Comparison of ENCODE assay signal across 14 cellular contexts in genomic region chr19:35328851-35329285, GRCh38. TPM values are rescaled to one million over a fixed set of nuclear protein-coding genes. Genes with fewer than 3 reads are reported as not detected.
DNase-seq lines count a peak whose midpoint lies in the region; ATAC-seq, FAIRE-seq and TF ChIP-seq lines count a peak whose summit lies in the region.
"Had no signal": no experiment of that assay in that cellular context is flagged by ENCODE, and none has a peak within 500 bp of the region (broad histone marks: within the 10 kb centered on the region; RNA-seq: fewer than 3 reads in every experiment).

Gene CD22 (plus strand): TSS chr19:35329187. CDS start chr19:35332041, 2,854 bp downstream.

- TF ChIP-seq POLR2A in K562 (conservative IDR thresholded peaks at IDR 0.05) (no peak), upper lobe of left lung (IDR thresholded peaks at IDR 0.05) (no peak), lower leg skin (IDR thresholded peaks at IDR 0.05) (no peak)

- POLR2A ChIA-PET in K562 (lab: Yijun Ruan, JAX): interaction anchor here (0.7 kb wide), 1 partner anchor 48 kb away, joined by 3 read pairs; no protein-coding TSS in a partner anchor

- H3K4me1 ChIP-seq in K562 (replicated peaks in 1 of 2; ENCODE audit: control insufficient read depth in 2 of 2, insufficient read depth in 2 of 2, low read length in 2 of 2) (peaks cover 2 to 12% of the 10 kb centered on the region in 2 experiments; a peak in 4 of 5 replicates), upper lobe of left lung (no peaks in the 10 kb centered on the region)
- H3K4me1 ChIP-seq: esophagus squamous epithelium, uterus had no signal

- FAIRE-seq in K562 (lab: Jason Lieb, UNC): no peak

- in situ Hi-C loops in K562 (cut with MboI): no loop called here

- H3K9me3 ChIP-seq in K562 (replicated peaks; ENCODE audit: control insufficient read depth, insufficient read depth, low read depth, low read length) (no peaks in the 10 kb centered on the region), upper lobe of left lung (no peaks in the 10 kb centered on the region)
- H3K9me3 ChIP-seq: esophagus squamous epithelium, uterus had no signal

- H3K27me3 ChIP-seq in K562 (ENCODE audit: control insufficient read depth in 2 of 2, insufficient read depth in 2 of 2, low read length in 2 of 2) (no peaks in the 10 kb centered on the region), upper lobe of left lung (no peaks in the 10 kb centered on the region)
- H3K27me3 ChIP-seq: uterus had no signal

- no peaks in the 10 kb centered on the region for H3K36me3 Mint-ChIP-seq in activated naive CD4-positive, alpha-beta T cell treated with anti-CD3 and anti-CD28 coated beads for 36 hours (ENCODE audit: low read depth)

- peaks cover 20% of the 10 kb centered on the region for H3K4me1 Mint-ChIP-seq in activated naive CD4-positive, alpha-beta T cell treated with anti-CD3 and anti-CD28 coated beads for 36 hours (ENCODE audit: low read depth)

- peak; percentile 29 for DNase-seq in activated naive CD4-positive, alpha-beta T cell treated with anti-CD3 and anti-CD28 coated beads for 36 hours
- no peak for DNase-seq in activated naive CD4-positive, alpha-beta T cell treated with Interleukin-2 at 50 U/mL for 16 hours
- DNase-seq in MV-4-11 (lab: John Stamatoyannopoulos, UW) (peak; percentile 64), K562 (ENCODE audit: extremely low read depth in 1 of 4, low spot score in 3 of 4) (no peak), upper lobe of left lung (no peak), mesenteric fat pad (ENCODE audit: low spot score) (no peak), lower leg skin (ENCODE audit: low spot score in 2 of 2) (no peak), NCI-H187 treated with DMSO at 0.1 percent for 48 hours (lab: John Stamatoyannopoulos, UW) (no peak)
- DNase-seq: activated CD4-positive, alpha-beta T cell treated with anti-CD3 and anti-CD28 coated beads, Interleukin-2, amount 50 U/mL, for 4 hours; esophagus squamous epithelium; NCI-H1105 treated with DMSO at 0.1 percent for 48 hours; posterior cingulate gyrus; uterus had no signal

- H3K9me3 Mint-ChIP-seq in activated naive CD4-positive, alpha-beta T cell treated with anti-CD3 and anti-CD28 coated beads for 36 hours: no peaks in the 10 kb centered on the region

- TF ChIP-seq RAD21 in K562 (CRISPR knock-in tag; conservative IDR thresholded peaks at IDR 0.05 in 1 of 2, IDR thresholded peaks at IDR 0.05 in 1 of 2): no peak

- H4K20me1 ChIP-seq in K562 (replicated peaks; ENCODE audit: control insufficient read depth, insufficient read depth, low read length): no peaks in the 10 kb centered on the region

- H3K4me3 Mint-ChIP-seq in activated naive CD4-positive, alpha-beta T cell treated with anti-CD3 and anti-CD28 coated beads for 36 hours: no peak within 1 kb of the TSS

- peaks cover 2% of the 10 kb centered on the region for H3K27me3 Mint-ChIP-seq in activated naive CD4-positive, alpha-beta T cell treated with anti-CD3 and anti-CD28 coated beads for 36 hours (ENCODE audit: low read depth)

- TF ChIP-seq EP300 in K562 (IDR thresholded peaks at IDR 0.05; ENCODE audit: low read length) (no peak), upper lobe of left lung (IDR thresholded peaks at IDR 0.05) (no peak)

- intact Hi-C loops in activated naive CD4-positive, alpha-beta T cell treated with anti-CD3 and anti-CD28 coated beads for 36 hours (cut with micrococcal nuclease): no loop called here
- intact Hi-C loops in K562 (cut with micrococcal nuclease) (no loop called here), lower leg skin (cut with DNase I; ENCODE audit: low total_unique reads) (no loop called here)

- H3K4me3 ChIP-seq in K562: no peak within 1 kb of the TSS
- H3K4me3 ChIP-seq in upper lobe of left lung: no peak within 1 kb of the TSS
- no peak within 1 kb of the TSS for H3K4me3 ChIP-seq in lower leg skin (ENCODE audit: low read depth, poor library complexity, severe bottlenecking)
- H3K4me3 ChIP-seq: uterus had no signal

- no peaks in the 10 kb centered on the region for H3K36me3 ChIP-seq in K562 (ENCODE audit: control insufficient read depth, insufficient read depth, low read length)
- H3K36me3 ChIP-seq in upper lobe of left lung: no peaks in the 10 kb centered on the region
- H3K36me3 ChIP-seq: esophagus squamous epithelium, uterus had no signal

- no peak for ATAC-seq in K562
- ATAC-seq in upper lobe of left lung (ENCODE audit: low FRiP score in 2 of 2): no peak

- H3K4me2 ChIP-seq in K562 (ENCODE audit: insufficient read depth, low read length): no peak within 1 kb of the TSS

- no peaks in the 10 kb centered on the region for H3K79me2 ChIP-seq in K562 (ENCODE audit: control insufficient read depth, insufficient read depth, low read length)

- CTCF ChIA-PET in activated naive CD4-positive, alpha-beta T cell treated with anti-CD3 and anti-CD28 coated beads for 36 hours (lab: Charles Lee): no interaction called here
- CTCF ChIA-PET in K562 (lab: Yijun Ruan, JAX; ENCODE audit: low intra/inter-chr PET ratio): no interaction called here

- no peak within 1 kb of the TSS for H2AFZ ChIP-seq in K562 (ENCODE audit: low read depth, low read length)

- TF ChIP-seq CTCF in K562 (IDR thresholded peaks at IDR 0.05 in 2 of 3, conservative IDR thresholded peaks at IDR 0.05 in 1 of 3; ENCODE audit: insufficient read depth in 2 of 3, low read depth in 1 of 3, low read length in 3 of 3) (no peak), upper lobe of left lung (IDR thresholded peaks at IDR 0.05) (no peak), lower leg skin (IDR thresholded peaks at IDR 0.05) (no peak)

- no peak within 1 kb of the TSS for H3K9ac ChIP-seq in K562 (ENCODE audit: insufficient read depth in 1 of 2, low read depth in 2 of 2, low read length in 2 of 2)

- no TSS peak for BruUV-seq in K562 (replicated peaks; lab: Mats Ljungman, UMichigan)

- H3K27ac ChIP-seq in K562 (ENCODE audit: extremely low read depth, low read depth, low read length) (no peak within 1 kb of the TSS), upper lobe of left lung (no peak within 1 kb of the TSS)
- H3K27ac ChIP-seq: esophagus squamous epithelium, uterus had no signal

- no peaks in the 10 kb centered on the region for H3K9me1 ChIP-seq in K562 (ENCODE audit: control insufficient read depth, insufficient read depth, low read length)

- WGBS in K562 (ENCODE audit: insufficient coverage, low coverage, missing lambda C conversion rate): 51% methylated on average over 12 of the region's 12 CpGs
- 73 to 75% methylated on average over 12 of the region's 12 CpGs for WGBS in upper lobe of left lung, 2 donors
- WGBS in lower leg skin, 2 donors: 81 to 87% methylated on average over 12 of the region's 12 CpGs

- no peak within 1 kb of the TSS for H3K27ac Mint-ChIP-seq in activated naive CD4-positive, alpha-beta T cell treated with anti-CD3 and anti-CD28 coated beads for 36 hours

TF ChIP-seq in K562, 482 proteins besides CTCF, POLR2A, EP300 and RAD21 (continues in another document):
- no peak for TF ChIP-seq KDM2B (CRISPR knock-in tag; IDR thresholded peaks at IDR 0.05)
- no peak for TF ChIP-seq ZNF589 (CRISPR knock-in tag; IDR thresholded peaks at IDR 0.05; ENCODE audit: low read depth)
- TF ChIP-seq ZNF395 (CRISPR knock-in tag; IDR thresholded peaks at IDR 0.05): no peak
- TF ChIP-seq PRMT5 (CRISPR knock-in tag; IDR thresholded peaks at IDR 0.05): no peak

RNA-seq across cellular contexts. Expression of gene CD22, which starts in this region (rescaled TPM):
- total RNA-seq in activated naive CD4-positive, alpha-beta T cell treated with anti-CD3 and anti-CD28 coated beads for 36 hours: 1 to 10 TPM; 2.0 to 2.6 TPM
- 29.7 and 39.0 TPM in 2 replicates for total RNA-seq in K562 (2011; cell fraction: chromatin; rRNA removed; ENCODE audit: low replicate concordance)
- total RNA-seq in K562 (2011; cell fraction: nucleolus; rRNA removed): 22.1 and 24.3 TPM in 2 replicates
- total RNA-seq in K562 (2011; cell fraction: nucleoplasm; rRNA removed): 23.2 and 26.7 TPM in 2 replicates
- total RNA-seq in K562 (2014; rRNA removed): 5.0 and 5.3 TPM in 2 replicates
- 2.3 and 2.4 TPM in 2 replicates for total RNA-seq in K562 (2014; rRNA removed; fragmentation: Illumina TruSeq; extraction: Trizol)
- 1.7 and 2.1 TPM in 2 replicates for total RNA-seq in K562 (2015; rRNA removed; fragmentation: Illumina TruSeq; extraction: Trizol)
- total RNA-seq in K562 (2021): 3.5 and 5.9 TPM in 2 replicates
- polyA plus RNA-seq in K562 (2011; rRNA removed): 2.4 and 4.2 TPM in 2 replicates
- 2.3 and 3.4 TPM in 2 replicates for polyA plus RNA-seq in K562 (2011; cell fraction: cytosol; rRNA removed)
- polyA plus RNA-seq in K562 (2011; cell fraction: nucleus; rRNA removed): 5.1 and 17.6 TPM in 2 replicates
- polyA plus RNA-seq in K562 (2012): 3.0 and 4.6 TPM in 2 replicates
- 3.7 and 4.1 TPM in 2 replicates for polyA plus RNA-seq in K562 (2014; fragmentation: Illumina TruSeq; extraction: Trizol)
- under 1 TPM; 0.29 to 0.84 TPM for polyA plus RNA-seq in K562 (2014; fragmentation: Nextera tagmentation; extraction: Ambion mirVana)
- polyA plus RNA-seq in K562 (2014; rRNA removed): 4.1 and 6.2 TPM in 2 replicates
- 1.4 and 6.6 TPM in 2 replicates for polyA minus RNA-seq in K562 (2011; rRNA and poly(A)+ RNA removed)
- polyA minus RNA-seq in K562 (2011; cell fraction: cytosol; rRNA and poly(A)+ RNA removed): 3.2 TPM in 1 of 2 replicates, not detected in the other
- polyA minus RNA-seq in K562 (2011; cell fraction: nucleus; rRNA and poly(A)+ RNA removed): 1.6 and 3.8 TPM in 2 replicates
- total RNA-seq in upper lobe of left lung: 10 to 100 TPM in 5 of 6 donors, 1 to 10 TPM in 1; 8.8 to 36.7 (median 24.7) TPM
- total RNA-seq in mesenteric fat pad: 1.3 TPM
- 1 to 10 TPM in 1 of 4 donors, under 1 TPM in 1, not detected in 2; 0.91 to 4.2 TPM for total RNA-seq in lower leg skin
- polyA plus RNA-seq: AG04450 had no signal

Comparison
In these comparisons a context has a peak if more than half of its experiments do, and no peak if none do; other contexts are left out.
1. DNase-seq: peak in activated naive CD4-positive, alpha-beta T cell treated with anti-CD3 and anti-CD28 coated beads for 36 hours (single experiment) and MV-4-11 (single experiment); none in activated naive CD4-positive, alpha-beta T cell treated with Interleukin-2 at 50 U/mL for 16 hours (single experiment), K562 (0 of 4), upper lobe of left lung (0 of 2), mesenteric fat pad (single experiment), lower leg skin (0 of 2) and NCI-H187 treated with DMSO at 0.1 percent for 48 hours (single experiment).